ENCODE assay signal across 11 cellular contexts in genomic region chrX:43644124-43644701, GRCh38. TPM values are rescaled to one million over a fixed set of nuclear protein-coding genes. Genes with fewer than 3 reads are reported as not detected.
DNase-seq lines count a peak whose midpoint lies in the region; ATAC-seq and TF ChIP-seq lines count a peak whose summit lies in the region.
"Had no signal": no experiment of that assay in that cellular context is flagged by ENCODE, and none has a peak within 500 bp of the region (broad histone marks: within the 10 kb centered on the region; RNA-seq: fewer than 3 reads in every experiment).

No MANE protein-coding gene starts in this region.

- ATAC-seq in omental fat pad (ENCODE audit: low FRiP score) (peak; percentile 92), GM19351 (IDR thresholded peaks at IDR 0.05; ENCODE audit: unreplicated experiment) (no peak), HG03439 (IDR thresholded peaks at IDR 0.05; ENCODE audit: unreplicated experiment) (no peak)

- TF ChIP-seq CTCF in omental fat pad (IDR thresholded peaks at IDR 0.05) = no peak

- peak overlapping the region; percentile 75 for H3K27ac ChIP-seq in epithelial cell of prostate
- H3K27ac ChIP-seq: parathyroid adenoma had no signal

- DNase-seq in GM04503 (ENCODE audit: low read depth) = peak; percentile 27
- DNase-seq in NCI-H226 = peak; percentile 78
- peak; percentile 52 for DNase-seq in epithelial cell of prostate (ENCODE audit: low read depth, low spot score)
- DNase-seq in omental fat pad (ENCODE audit: low spot score) = no peak
- no peak for DNase-seq in ureter (ENCODE audit: low spot score)
- DNase-seq in nucleus accumbens (lab: John Stamatoyannopoulos, UW) = no peak
- DNase-seq: caudate nucleus, GF-D8 had no signal

RNA-seq across cellular contexts. Expression of gene MAOA, which starts 11.9 kb away (rescaled TPM):
- total RNA-seq in omental fat pad (100 to 1,000 TPM; 220 to 477 (median 242) TPM), ureter (241 TPM)

Comparison
In these comparisons a context has a peak if more than half of its experiments do, and no peak if none do; other contexts are left out.
1. DNase-seq: peak in GM04503 (single experiment), NCI-H226 (single experiment) and epithelial cell of prostate (single experiment); none in omental fat pad (single experiment), ureter (single experiment) and nucleus accumbens (0 of 56).